ENCODE assay signal across 1 cellular context in the genomic region with DNA sequence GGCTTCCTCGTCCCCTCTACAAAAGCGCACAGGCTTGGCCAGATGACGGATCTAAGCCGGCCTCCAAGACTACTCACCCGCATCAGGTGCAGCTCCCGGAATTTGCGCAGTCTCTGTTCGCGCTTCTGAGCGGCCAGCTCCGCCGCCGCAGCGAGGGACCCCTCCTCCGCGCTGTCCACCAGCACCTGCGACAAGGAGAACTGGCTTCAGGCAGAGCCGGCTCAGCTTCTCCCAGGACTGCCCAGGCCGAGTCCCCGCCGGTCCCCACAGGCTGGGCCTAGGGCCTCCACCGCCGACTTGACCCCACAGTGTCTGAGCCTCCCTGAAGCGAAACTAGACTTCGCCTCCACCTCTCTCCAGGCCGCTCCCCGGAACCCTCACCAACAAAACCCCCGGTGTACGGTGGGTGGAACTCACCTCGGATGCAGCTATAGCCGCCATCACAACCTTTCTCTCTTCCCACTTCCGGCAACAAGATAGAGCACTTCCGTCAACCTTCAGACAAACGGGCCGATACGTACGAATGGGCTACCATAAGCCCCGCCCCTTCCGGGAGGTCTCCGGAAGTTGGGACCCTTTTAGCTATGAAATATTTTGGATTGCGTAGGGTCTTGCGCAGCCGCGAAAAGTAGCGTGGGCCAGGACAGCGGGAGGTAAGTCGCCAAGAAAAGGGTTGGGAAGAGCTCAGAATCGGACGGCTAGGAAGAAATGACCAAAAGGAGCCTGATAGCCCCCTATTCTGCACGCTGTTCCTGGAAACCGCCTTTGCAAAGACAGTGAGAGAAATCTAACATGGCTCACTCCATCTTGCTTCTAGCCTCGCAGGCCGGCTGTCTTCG.
TF ChIP-seq lines count a peak whose summit lies in the region.

Gene SYF2, minus strand, starts transcription at position 476 of the 839 bp plus-strand sequence. Its CDS starts 35 bp downstream, at position 441.

TF ChIP-seq in K562, 482 proteins besides CTCF, POLR2A, EP300 and RAD21 (continued from another document and continues in another):
- TF ChIP-seq, protein P1, sequence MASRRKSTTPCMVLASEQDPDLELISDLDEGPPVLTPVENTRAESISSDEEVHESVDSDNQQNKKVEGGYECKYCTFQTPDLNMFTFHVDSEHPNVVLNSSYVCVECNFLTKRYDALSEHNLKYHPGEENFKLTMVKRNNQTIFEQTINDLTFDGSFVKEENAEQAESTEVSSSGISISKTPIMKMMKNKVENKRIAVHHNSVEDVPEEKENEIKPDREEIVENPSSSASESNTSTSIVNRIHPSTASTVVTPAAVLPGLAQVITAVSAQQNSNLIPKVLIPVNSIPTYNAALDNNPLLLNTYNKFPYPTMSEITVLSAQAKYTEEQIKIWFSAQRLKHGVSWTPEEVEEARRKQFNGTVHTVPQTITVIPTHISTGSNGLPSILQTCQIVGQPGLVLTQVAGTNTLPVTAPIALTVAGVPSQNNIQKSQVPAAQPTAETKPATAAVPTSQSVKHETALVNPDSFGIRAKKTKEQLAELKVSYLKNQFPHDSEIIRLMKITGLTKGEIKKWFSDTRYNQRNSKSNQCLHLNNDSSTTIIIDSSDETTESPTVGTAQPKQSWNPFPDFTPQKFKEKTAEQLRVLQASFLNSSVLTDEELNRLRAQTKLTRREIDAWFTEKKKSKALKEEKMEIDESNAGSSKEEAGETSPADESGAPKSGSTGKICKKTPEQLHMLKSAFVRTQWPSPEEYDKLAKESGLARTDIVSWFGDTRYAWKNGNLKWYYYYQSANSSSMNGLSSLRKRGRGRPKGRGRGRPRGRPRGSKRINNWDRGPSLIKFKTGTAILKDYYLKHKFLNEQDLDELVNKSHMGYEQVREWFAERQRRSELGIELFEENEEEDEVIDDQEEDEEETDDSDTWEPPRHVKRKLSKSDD (conservative IDR thresholded peaks at IDR 0.05; ENCODE audit: low read length) = peak; percentile 51
- peak; percentile 78; the same call in 1 of the 2 replicates for TF ChIP-seq HMGXB4 (CRISPR knock-in tag; IDR thresholded peaks at IDR 0.05)
- no peak for TF ChIP-seq ZNF274 (IDR thresholded peaks at IDR 0.05; ENCODE audit: borderline replicate concordance, low read depth, low read length)
- TF ChIP-seq TEAD1 (CRISPR knock-in tag; IDR thresholded peaks at IDR 0.05) = peak in 1 of 2 experiments; percentile 91; a peak in 3 of 4 replicates
- peak; percentile 97 to 98 for TF ChIP-seq SIN3A (IDR thresholded peaks at IDR 0.05; ENCODE audit: borderline replicate concordance in 2 of 2, control insufficient read depth in 1 of 2, low read depth in 2 of 2, low read length in 2 of 2)
- TF ChIP-seq ILK (tag; IDR thresholded peaks at IDR 0.05; ENCODE audit: borderline replicate concordance, low read depth) = 0 out of 2 replicates have a peak, but pooled peaks have one; percentile 14
- TF ChIP-seq GTF2A2 (tag; IDR thresholded peaks at IDR 0.05) = peak; percentile 25; the same call in 1 of the 2 replicates
- peak; percentile 74 for TF ChIP-seq ZNF197 (CRISPR knock-in tag; IDR thresholded peaks at IDR 0.05; ENCODE audit: low read depth)
- TF ChIP-seq ZNF165 (CRISPR knock-in tag; IDR thresholded peaks at IDR 0.05; ENCODE audit: borderline replicate concordance) = no peak
- TF ChIP-seq ELF2 (CRISPR knock-in tag; IDR thresholded peaks at IDR 0.05) = peak; percentile 98
- no peak for TF ChIP-seq TEAD4 (IDR thresholded peaks at IDR 0.05; ENCODE audit: low read length)
- peak; percentile 95 for TF ChIP-seq TEAD4 (CRISPR knock-in tag; IDR thresholded peaks at IDR 0.05; ENCODE audit: borderline replicate concordance)
- no peak; the same call in 1 of the 2 replicates for TF ChIP-seq ZNF445 (CRISPR knock-in tag; IDR thresholded peaks at IDR 0.05; ENCODE audit: low read depth)
- TF ChIP-seq ZNF76 (CRISPR knock-in tag; IDR thresholded peaks at IDR 0.05; ENCODE audit: borderline replicate concordance) = peak; percentile 38; the same call in 1 of the 2 replicates
- TF ChIP-seq ZSCAN32 (CRISPR knock-in tag; IDR thresholded peaks at IDR 0.05) = peak; percentile 58; the same call in 1 of the 2 replicates
- peak; percentile 35 for TF ChIP-seq KDM5B (IDR thresholded peaks at IDR 0.05; ENCODE audit: insufficient replicate concordance, low read depth, low read length)
- TF ChIP-seq SRSF9 (IDR thresholded peaks at IDR 0.05; ENCODE audit: borderline replicate concordance, low read depth, low read length) = no peak
- TF ChIP-seq CREBBP (IDR thresholded peaks at IDR 0.05; ENCODE audit: low read depth, low read length) = no peak
- peak; percentile 62; the same call in 1 of the 2 replicates for TF ChIP-seq MXI1 (IDR thresholded peaks at IDR 0.05; ENCODE audit: low read depth, low read length)
- 0 out of 2 replicates have a peak, but pooled peaks have one; percentile 64 for TF ChIP-seq ZNF740 (CRISPR knock-in tag; IDR thresholded peaks at IDR 0.05)
- TF ChIP-seq ZNF740 (tag; IDR thresholded peaks at IDR 0.05) = 0 out of 4 replicates have a peak, but pooled peaks of 1 of the 2 experiments have one; percentile 65
- TF ChIP-seq POLR2B (IDR thresholded peaks at IDR 0.05; ENCODE audit: low read depth, partially characterized antibody) = peak; percentile 82
- peak; percentile 23; the same call in 1 of the 2 replicates for TF ChIP-seq EGR1 (conservative IDR thresholded peaks at IDR 0.05)
- no peak; the same call in 1 of the 2 replicates for TF ChIP-seq ZNF143 (CRISPR knock-in tag; IDR thresholded peaks at IDR 0.05)
- TF ChIP-seq NRF1 (conservative IDR thresholded peaks at IDR 0.05 in 1 of 2, IDR thresholded peaks at IDR 0.05 in 1 of 2) = peak; percentile 88 to 90
- no peak for TF ChIP-seq ZNF347 (CRISPR knock-in tag; IDR thresholded peaks at IDR 0.05; ENCODE audit: low read depth)
- peak; percentile 45; the same call in 1 of the 2 replicates for TF ChIP-seq PML (IDR thresholded peaks at IDR 0.05; ENCODE audit: low read length)
- TF ChIP-seq ESRRB (CRISPR knock-in tag; IDR thresholded peaks at IDR 0.05; ENCODE audit: borderline replicate concordance) = no peak
- no peak for TF ChIP-seq HNRNPK (IDR thresholded peaks at IDR 0.05; ENCODE audit: low read depth, low read length, poor library complexity, severe bottlenecking)
- 0 out of 2 replicates have a peak, but pooled peaks have one; percentile 40 for TF ChIP-seq RNF2 (IDR thresholded peaks at IDR 0.05)
- peak; percentile 35; the same call in 1 of the 2 replicates for TF ChIP-seq BCL6 (CRISPR knock-in tag; IDR thresholded peaks at IDR 0.05)
- no peak for TF ChIP-seq SNAPC5 (CRISPR knock-in tag; IDR thresholded peaks at IDR 0.05)
- TF ChIP-seq, protein P2, sequence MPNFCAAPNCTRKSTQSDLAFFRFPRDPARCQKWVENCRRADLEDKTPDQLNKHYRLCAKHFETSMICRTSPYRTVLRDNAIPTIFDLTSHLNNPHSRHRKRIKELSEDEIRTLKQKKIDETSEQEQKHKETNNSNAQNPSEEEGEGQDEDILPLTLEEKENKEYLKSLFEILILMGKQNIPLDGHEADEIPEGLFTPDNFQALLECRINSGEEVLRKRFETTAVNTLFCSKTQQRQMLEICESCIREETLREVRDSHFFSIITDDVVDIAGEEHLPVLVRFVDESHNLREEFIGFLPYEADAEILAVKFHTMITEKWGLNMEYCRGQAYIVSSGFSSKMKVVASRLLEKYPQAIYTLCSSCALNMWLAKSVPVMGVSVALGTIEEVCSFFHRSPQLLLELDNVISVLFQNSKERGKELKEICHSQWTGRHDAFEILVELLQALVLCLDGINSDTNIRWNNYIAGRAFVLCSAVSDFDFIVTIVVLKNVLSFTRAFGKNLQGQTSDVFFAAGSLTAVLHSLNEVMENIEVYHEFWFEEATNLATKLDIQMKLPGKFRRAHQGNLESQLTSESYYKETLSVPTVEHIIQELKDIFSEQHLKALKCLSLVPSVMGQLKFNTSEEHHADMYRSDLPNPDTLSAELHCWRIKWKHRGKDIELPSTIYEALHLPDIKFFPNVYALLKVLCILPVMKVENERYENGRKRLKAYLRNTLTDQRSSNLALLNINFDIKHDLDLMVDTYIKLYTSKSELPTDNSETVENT (CRISPR knock-in tag; IDR thresholded peaks at IDR 0.05) = 0 out of 2 replicates have a peak, but pooled peaks have one; percentile 46
- no peak for TF ChIP-seq FOS (IDR thresholded peaks at IDR 0.05; ENCODE audit: extremely low read depth, insufficient read length)
- peak; percentile 54 for TF ChIP-seq ZNF239 (CRISPR knock-in tag; IDR thresholded peaks at IDR 0.05)
- TF ChIP-seq CHD4 (IDR thresholded peaks at IDR 0.05; ENCODE audit: insufficient read depth, insufficient replicate concordance, low read depth, low read length, poor library complexity, severe bottlenecking) = peak; percentile 33
- TF ChIP-seq, protein P3, sequence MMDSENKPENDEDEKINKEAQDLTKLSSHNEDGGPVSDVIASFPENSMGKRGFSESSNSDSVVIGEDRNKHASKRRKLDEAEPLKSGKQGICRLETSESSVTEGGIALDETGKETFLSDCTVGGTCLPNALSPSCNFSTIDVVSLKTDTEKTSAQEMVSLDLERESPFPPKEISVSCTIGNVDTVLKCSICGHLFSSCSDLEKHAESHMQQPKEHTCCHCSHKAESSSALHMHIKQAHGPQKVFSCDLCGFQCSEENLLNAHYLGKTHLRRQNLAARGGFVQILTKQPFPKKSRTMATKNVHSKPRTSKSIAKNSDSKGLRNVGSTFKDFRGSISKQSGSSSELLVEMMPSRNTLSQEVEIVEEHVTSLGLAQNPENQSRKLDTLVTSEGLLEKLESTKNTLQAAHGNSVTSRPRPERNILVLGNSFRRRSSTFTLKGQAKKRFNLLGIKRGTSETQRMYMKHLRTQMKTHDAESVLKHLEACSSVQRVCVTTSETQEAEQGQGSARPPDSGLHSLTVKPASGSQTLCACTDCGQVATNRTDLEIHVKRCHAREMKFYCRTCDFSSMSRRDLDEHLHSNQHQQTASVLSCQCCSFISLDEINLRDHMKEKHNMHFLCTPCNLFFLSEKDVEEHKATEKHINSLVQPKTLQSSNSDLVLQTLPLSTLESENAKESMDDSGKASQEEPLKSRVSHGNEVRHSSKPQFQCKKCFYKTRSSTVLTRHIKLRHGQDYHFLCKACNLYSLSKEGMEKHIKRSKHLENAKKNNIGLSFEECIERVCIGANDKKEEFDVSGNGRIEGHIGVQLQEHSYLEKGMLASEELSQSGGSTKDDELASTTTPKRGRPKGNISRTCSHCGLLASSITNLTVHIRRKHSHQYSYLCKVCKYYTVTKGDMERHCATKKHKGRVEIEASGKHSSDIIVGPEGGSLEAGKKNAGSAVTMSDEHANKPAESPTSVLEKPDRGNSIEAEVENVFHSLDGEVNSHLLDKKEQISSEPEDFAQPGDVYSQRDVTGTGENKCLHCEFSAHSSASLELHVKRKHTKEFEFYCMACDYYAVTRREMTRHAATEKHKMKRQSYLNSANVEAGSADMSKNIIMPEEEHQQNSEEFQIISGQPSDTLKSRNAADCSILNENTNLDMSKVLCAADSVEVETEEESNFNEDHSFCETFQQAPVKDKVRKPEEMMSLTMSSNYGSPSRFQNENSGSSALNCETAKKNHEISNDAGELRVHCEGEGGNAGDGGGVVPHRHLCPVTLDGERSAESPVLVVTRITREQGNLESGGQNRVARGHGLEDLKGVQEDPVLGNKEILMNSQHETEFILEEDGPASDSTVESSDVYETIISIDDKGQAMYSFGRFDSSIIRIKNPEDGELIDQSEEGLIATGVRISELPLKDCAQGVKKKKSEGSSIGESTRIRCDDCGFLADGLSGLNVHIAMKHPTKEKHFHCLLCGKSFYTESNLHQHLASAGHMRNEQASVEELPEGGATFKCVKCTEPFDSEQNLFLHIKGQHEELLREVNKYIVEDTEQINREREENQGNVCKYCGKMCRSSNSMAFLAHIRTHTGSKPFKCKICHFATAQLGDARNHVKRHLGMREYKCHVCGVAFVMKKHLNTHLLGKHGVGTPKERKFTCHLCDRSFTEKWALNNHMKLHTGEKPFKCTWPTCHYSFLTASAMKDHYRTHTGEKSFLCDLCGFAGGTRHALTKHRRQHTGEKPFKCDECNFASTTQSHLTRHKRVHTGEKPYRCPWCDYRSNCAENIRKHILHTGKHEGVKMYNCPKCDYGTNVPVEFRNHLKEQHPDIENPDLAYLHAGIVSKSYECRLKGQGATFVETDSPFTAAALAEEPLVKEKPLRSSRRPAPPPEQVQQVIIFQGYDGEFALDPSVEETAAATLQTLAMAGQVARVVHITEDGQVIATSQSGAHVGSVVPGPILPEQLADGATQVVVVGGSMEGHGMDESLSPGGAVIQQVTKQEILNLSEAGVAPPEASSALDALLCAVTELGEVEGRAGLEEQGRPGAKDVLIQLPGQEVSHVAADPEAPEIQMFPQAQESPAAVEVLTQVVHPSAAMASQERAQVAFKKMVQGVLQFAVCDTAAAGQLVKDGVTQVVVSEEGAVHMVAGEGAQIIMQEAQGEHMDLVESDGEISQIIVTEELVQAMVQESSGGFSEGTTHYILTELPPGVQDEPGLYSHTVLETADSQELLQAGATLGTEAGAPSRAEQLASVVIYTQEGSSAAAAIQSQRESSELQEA (IDR thresholded peaks at IDR 0.05; ENCODE audit: low read depth) = no peak
- 0 out of 2 replicates have a peak, but pooled peaks have one; percentile 13 for TF ChIP-seq ZSCAN29 (IDR thresholded peaks at IDR 0.05)
- TF ChIP-seq NFXL1 (CRISPR knock-in tag; IDR thresholded peaks at IDR 0.05) = peak; percentile 89
- peak in 1 of 2 experiments; percentile 77; a peak in 2 of 4 replicates for TF ChIP-seq MLLT1 (IDR thresholded peaks at IDR 0.05)
